ENCODE assay signal across 19 cellular contexts in the genomic region with DNA sequence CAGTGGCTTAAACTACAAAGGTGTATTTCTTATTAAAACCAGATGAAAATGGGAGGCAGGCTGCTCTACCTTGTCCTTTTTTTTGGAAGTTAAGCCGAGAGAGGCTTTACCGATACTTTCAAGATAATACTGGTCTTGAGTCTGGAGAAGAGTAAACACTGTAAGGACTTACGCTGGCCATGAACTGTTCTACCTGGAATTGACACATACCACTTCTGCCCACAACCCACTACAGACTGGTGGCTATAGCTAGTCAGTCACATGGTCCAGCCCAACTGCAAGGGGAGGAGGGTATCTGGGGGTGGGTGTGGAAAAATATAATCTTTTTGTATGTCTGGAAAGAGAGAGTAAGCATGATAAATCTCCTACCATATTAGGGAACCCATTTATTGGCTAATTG. TPM values are rescaled to one million over a fixed set of nuclear protein-coding genes. Genes with fewer than 3 reads are reported as not detected.
DNase-seq lines count a peak whose midpoint lies in the region; ATAC-seq and TF ChIP-seq lines count a peak whose summit lies in the region.
"Had no signal": no experiment of that assay in that cellular context is flagged by ENCODE, and none has a peak within 500 bp of the region (broad histone marks: within the 10 kb centered on the region; RNA-seq: fewer than 3 reads in every experiment).

No MANE protein-coding gene starts in this region.

- H3K27ac Mint-ChIP-seq in activated CD4-positive, alpha-beta T cell treated with anti-CD3 and anti-CD28 coated beads, Interleukin-2, amount 10 ng/mL, durations not matched to agents 24 days and 14 days, result peak overlapping the region; percentile 42
- peak overlapping the region; percentile 1 for H3K27ac Mint-ChIP-seq in stimulated activated naive CD8-positive, alpha-beta T cell treated with anti-CD3 and anti-CD28 coated beads, Interleukin-15, Interleukin-2, amounts not matched to agents 100 ng/mL and 50 ng/mL, for 24 hours
- peak overlapping the region; percentile 38 for H3K27ac Mint-ChIP-seq in activated T-helper 1 cell treated with anti-CD3 and anti-CD28 coated beads, Interleukin-12 subunit alpha, Interleukin-12 subunit beta, Interleukin-2, Interleukin-4 antibody, amounts not matched to agents 30 ng/mL and 10 ng/mL and 1 ng/mL, durations not matched to agents 14 hours and 24 hours and 36 hours
- H3K27ac Mint-ChIP-seq: B cell; CD4-positive, alpha-beta T cell; CD8-positive, alpha-beta T cell had no signal

- H3K36me3 Mint-ChIP-seq in activated CD4-positive, alpha-beta T cell treated with anti-CD3 and anti-CD28 coated beads, Interleukin-2, amount 10 ng/mL, durations not matched to agents 24 days and 14 days (ENCODE audit: low read depth), result peaks cover 34% of the 10 kb centered on the region
- peaks cover 15% of the 10 kb centered on the region for H3K36me3 Mint-ChIP-seq in stimulated activated naive CD8-positive, alpha-beta T cell treated with anti-CD3 and anti-CD28 coated beads, Interleukin-15, Interleukin-2, amounts not matched to agents 100 ng/mL and 50 ng/mL, for 24 hours (ENCODE audit: low read depth)
- H3K36me3 Mint-ChIP-seq in activated T-helper 1 cell treated with anti-CD3 and anti-CD28 coated beads, Interleukin-12 subunit alpha, Interleukin-12 subunit beta, Interleukin-2, Interleukin-4 antibody, amounts not matched to agents 30 ng/mL and 10 ng/mL and 1 ng/mL, durations not matched to agents 14 hours and 24 hours and 36 hours (ENCODE audit: low read depth), result peaks cover 32% of the 10 kb centered on the region

- no peaks in the 10 kb centered on the region for H3K9me3 Mint-ChIP-seq in activated CD4-positive, alpha-beta T cell treated with anti-CD3 and anti-CD28 coated beads, Interleukin-2, amount 10 ng/mL, durations not matched to agents 24 days and 14 days
- no peaks in the 10 kb centered on the region for H3K9me3 Mint-ChIP-seq in stimulated activated naive CD8-positive, alpha-beta T cell treated with anti-CD3 and anti-CD28 coated beads, Interleukin-15, Interleukin-2, amounts not matched to agents 100 ng/mL and 50 ng/mL, for 24 hours
- no peaks in the 10 kb centered on the region for H3K9me3 Mint-ChIP-seq in activated T-helper 1 cell treated with anti-CD3 and anti-CD28 coated beads, Interleukin-12 subunit alpha, Interleukin-12 subunit beta, Interleukin-2, Interleukin-4 antibody, amounts not matched to agents 30 ng/mL and 10 ng/mL and 1 ng/mL, durations not matched to agents 14 hours and 24 hours and 36 hours
- H3K9me3 Mint-ChIP-seq: CD4-positive, alpha-beta T cell; CD8-positive, alpha-beta T cell had no signal

- H3K4me1 Mint-ChIP-seq in activated CD4-positive, alpha-beta T cell treated with anti-CD3 and anti-CD28 coated beads, Interleukin-2, amount 10 ng/mL, durations not matched to agents 24 days and 14 days, result peaks cover 27% of the 10 kb centered on the region
- H3K4me1 Mint-ChIP-seq in stimulated activated naive CD8-positive, alpha-beta T cell treated with anti-CD3 and anti-CD28 coated beads, Interleukin-15, Interleukin-2, amounts not matched to agents 100 ng/mL and 50 ng/mL, for 24 hours (ENCODE audit: low read depth), result peaks cover 32% of the 10 kb centered on the region
- H3K4me1 Mint-ChIP-seq in activated T-helper 1 cell treated with anti-CD3 and anti-CD28 coated beads, Interleukin-12 subunit alpha, Interleukin-12 subunit beta, Interleukin-2, Interleukin-4 antibody, amounts not matched to agents 30 ng/mL and 10 ng/mL and 1 ng/mL, durations not matched to agents 14 hours and 24 hours and 36 hours (ENCODE audit: low read depth), result peaks cover 68% of the 10 kb centered on the region

- no peak for ATAC-seq in stimulated activated naive CD8-positive, alpha-beta T cell treated with anti-CD3 and anti-CD28 coated beads, Interleukin-15, Interleukin-2, amounts not matched to agents 100 U/mL and 50 U/mL, for 24 hours
- no peak for ATAC-seq in left colon
- ATAC-seq: A549; CD8-positive, alpha-beta T cell had no signal

- H3K27ac ChIP-seq in coronary artery, result no peak overlapping the region
- H3K27ac ChIP-seq: 22Rv1; A549; BLaER1 treated with 17β-estradiol and CSF1 and Interleukin-3, amounts not matched to agents 10 nM and 100 nM; C4-2B had no signal

- intact Hi-C loops in activated CD4-positive, alpha-beta T cell treated with anti-CD3 and anti-CD28 coated beads, Interleukin-2, amount 10 ng/mL, durations not matched to agents 24 days and 14 days (cut with micrococcal nuclease), result no loop called here
- intact Hi-C loops in activated T-helper 1 cell treated with anti-CD3 and anti-CD28 coated beads, Interleukin-12 subunit alpha, Interleukin-12 subunit beta, Interleukin-2, Interleukin-4 antibody, amounts not matched to agents 30 ng/mL and 10 ng/mL and 1 ng/mL, durations not matched to agents 14 hours and 24 hours and 36 hours (cut with micrococcal nuclease), result no loop called here
- intact Hi-C loops in left colon (cut with DNase I, micrococcal nuclease), result loop anchor here in 1 of 2 donors (10.0 kb wide), 1 partner anchor 243 kb away; no protein-coding TSS in a partner anchor

- no peak overlapping the region for H3K4me3 Mint-ChIP-seq in activated CD4-positive, alpha-beta T cell treated with anti-CD3 and anti-CD28 coated beads, Interleukin-2, amount 10 ng/mL, durations not matched to agents 24 days and 14 days
- H3K4me3 Mint-ChIP-seq in stimulated activated naive CD8-positive, alpha-beta T cell treated with anti-CD3 and anti-CD28 coated beads, Interleukin-15, Interleukin-2, amounts not matched to agents 100 ng/mL and 50 ng/mL, for 24 hours, result no peak overlapping the region
- H3K4me3 Mint-ChIP-seq in activated T-helper 1 cell treated with anti-CD3 and anti-CD28 coated beads, Interleukin-12 subunit alpha, Interleukin-12 subunit beta, Interleukin-2, Interleukin-4 antibody, amounts not matched to agents 30 ng/mL and 10 ng/mL and 1 ng/mL, durations not matched to agents 14 hours and 24 hours and 36 hours, result peak overlapping the region; percentile 25
- H3K4me3 Mint-ChIP-seq: B cell; CD4-positive, alpha-beta T cell; CD8-positive, alpha-beta T cell had no signal

- no peak for DNase-seq in activated CD4-positive, alpha-beta T cell treated with anti-CD3 and anti-CD28 coated beads, Interleukin-2, amount 10 ng/mL, durations not matched to agents 24 days and 14 days
- no peak for DNase-seq in activated CD4-positive, alpha-beta T cell treated with anti-CD3 and anti-CD28 coated beads for 48 hours
- no peak for DNase-seq in stimulated activated naive CD8-positive, alpha-beta T cell treated with anti-CD3 and anti-CD28 coated beads, Interleukin-15, Interleukin-2, amounts not matched to agents 100 U/mL and 50 U/mL, for 24 hours
- DNase-seq in activated T-helper 1 cell treated with anti-CD3 and anti-CD28 coated beads, Interleukin-12 subunit alpha, Interleukin-12 subunit beta, Interleukin-2, Interleukin-4 antibody, amounts not matched to agents 30 ng/mL and 10 ng/mL and 1 ng/mL, durations not matched to agents 14 hours and 24 hours and 36 hours (ENCODE audit: low spot score), result no peak
- DNase-seq in left colon, result no peak
- no peak for DNase-seq in coronary artery (ENCODE audit: low spot score)
- DNase-seq: AML-193; Caco-2; Calu3; CD4-positive, alpha-beta T cell; CD8-positive, alpha-beta T cell; DMS79 treated with DMSO at 0.1 percent for 48 hours; GF-D8 had no signal

- H3K4me3 ChIP-seq in coronary artery, result no peak overlapping the region
- H3K4me3 ChIP-seq: A549; BLaER1 treated with 17β-estradiol and CSF1 and Interleukin-3, amounts not matched to agents 10 nM and 100 nM had no signal

- H3K27me3 Mint-ChIP-seq in activated CD4-positive, alpha-beta T cell treated with anti-CD3 and anti-CD28 coated beads, Interleukin-2, amount 10 ng/mL, durations not matched to agents 24 days and 14 days, result no peaks in the 10 kb centered on the region
- H3K27me3 Mint-ChIP-seq in stimulated activated naive CD8-positive, alpha-beta T cell treated with anti-CD3 and anti-CD28 coated beads, Interleukin-15, Interleukin-2, amounts not matched to agents 100 ng/mL and 50 ng/mL, for 24 hours, result no peaks in the 10 kb centered on the region
- H3K27me3 Mint-ChIP-seq in activated T-helper 1 cell treated with anti-CD3 and anti-CD28 coated beads, Interleukin-12 subunit alpha, Interleukin-12 subunit beta, Interleukin-2, Interleukin-4 antibody, amounts not matched to agents 30 ng/mL and 10 ng/mL and 1 ng/mL, durations not matched to agents 14 hours and 24 hours and 36 hours (ENCODE audit: insufficient read depth), result no peaks in the 10 kb centered on the region
- H3K27me3 Mint-ChIP-seq: B cell; CD4-positive, alpha-beta T cell had no signal

- no peak for TF ChIP-seq CTCF in coronary artery (IDR thresholded peaks at IDR 0.05)

RNA-seq across cellular contexts. Expression of a gene that starts 4.4 kb away (rescaled TPM):
- 125 and 137 TPM in 2 replicates for total RNA-seq in activated CD4-positive, alpha-beta T cell treated with anti-CD3 and anti-CD28 coated beads, Interleukin-2, amount 10 ng/mL, durations not matched to agents 24 days and 14 days
- total RNA-seq in activated T-helper 1 cell treated with anti-CD3 and anti-CD28 coated beads, Interleukin-12 subunit alpha, Interleukin-12 subunit beta, Interleukin-2, Interleukin-4 antibody, amounts not matched to agents 30 ng/mL and 10 ng/mL and 1 ng/mL, durations not matched to agents 14 hours and 24 hours and 36 hours, result 181 and 182 TPM in 2 replicates
- 10 to 100 TPM; 22.3 to 27.8 TPM for total RNA-seq in left colon
